Comparison of ENCODE assay signal across 34 cellular contexts in the genomic region with DNA sequence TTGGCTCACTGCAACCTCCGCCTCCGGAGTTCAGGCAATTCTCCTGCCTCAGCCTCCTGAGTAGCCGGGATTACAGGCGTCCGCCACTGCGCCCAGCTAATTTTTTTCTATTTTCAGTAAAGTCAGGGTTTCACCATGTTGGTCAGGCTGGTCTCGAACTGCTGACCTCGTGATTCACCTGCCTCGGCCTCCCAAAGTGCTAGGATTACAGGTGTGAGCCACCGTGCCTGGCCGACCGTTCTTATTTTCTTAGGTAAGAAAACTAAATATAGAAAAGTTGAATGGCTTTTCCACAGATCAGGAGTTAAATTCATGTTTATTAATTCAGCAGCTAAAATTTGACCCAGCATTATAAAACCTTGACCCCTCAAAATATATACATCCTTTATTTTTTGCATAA.
"Had no signal": no experiment of that assay in that cellular context is flagged by ENCODE, and none has a peak within 500 bp of the region (broad histone marks: within the 10 kb centered on the region; RNA-seq: fewer than 3 reads in every experiment).

No MANE protein-coding gene starts in this region.

- H3K4me3 ChIP-seq: MG63 had no signal

- H3K9me3 ChIP-seq: MG63 had no signal

- H3K36me3 ChIP-seq: MG63 had no signal

- H3K27ac ChIP-seq: KMS-11 had no signal

- DNase-seq: Karpas-422, Kasumi-1, KBM-7, KG1, MG63, MM.1S, MV-4-11, NCI-H1048, NCI-H1092, NCI-H1092 treated with DMSO at 0.1 percent for 48 hours, NCI-H1105, NCI-H1105 treated with DMSO at 0.1 percent for 48 hours, NCI-H1417 treated with DMSO at 0.1 percent for 48 hours, NCI-H1436, NCI-H1436 treated with DMSO at 0.1 percent for 48 hours, NCI-H146, NCI-H1694, NCI-H1694 treated with DMSO at 0.1 percent for 48 hours, NCI-H187, NCI-H187 treated with DMSO at 0.1 percent for 48 hours, NCI-H1930, NCI-H2029, NCI-H2029 treated with DMSO at 0.1 percent for 48 hours, NCI-H2081, NCI-H2081 treated with DMSO at 0.1 percent for 48 hours, NCI-H2107, NCI-H2171, NCI-H2171 treated with DMSO at 0.1 percent for 48 hours, NCI-H2227 treated with DMSO at 0.1 percent for 48 hours, NCI-H226, NCI-H345, NCI-H446, NCI-H446 treated with DMSO at 0.1 percent for 48 hours had no signal

- H3K27me3 ChIP-seq: MG63 had no signal
